Comparison of ENCODE assay signal across 2 cellular contexts in the genomic region with DNA sequence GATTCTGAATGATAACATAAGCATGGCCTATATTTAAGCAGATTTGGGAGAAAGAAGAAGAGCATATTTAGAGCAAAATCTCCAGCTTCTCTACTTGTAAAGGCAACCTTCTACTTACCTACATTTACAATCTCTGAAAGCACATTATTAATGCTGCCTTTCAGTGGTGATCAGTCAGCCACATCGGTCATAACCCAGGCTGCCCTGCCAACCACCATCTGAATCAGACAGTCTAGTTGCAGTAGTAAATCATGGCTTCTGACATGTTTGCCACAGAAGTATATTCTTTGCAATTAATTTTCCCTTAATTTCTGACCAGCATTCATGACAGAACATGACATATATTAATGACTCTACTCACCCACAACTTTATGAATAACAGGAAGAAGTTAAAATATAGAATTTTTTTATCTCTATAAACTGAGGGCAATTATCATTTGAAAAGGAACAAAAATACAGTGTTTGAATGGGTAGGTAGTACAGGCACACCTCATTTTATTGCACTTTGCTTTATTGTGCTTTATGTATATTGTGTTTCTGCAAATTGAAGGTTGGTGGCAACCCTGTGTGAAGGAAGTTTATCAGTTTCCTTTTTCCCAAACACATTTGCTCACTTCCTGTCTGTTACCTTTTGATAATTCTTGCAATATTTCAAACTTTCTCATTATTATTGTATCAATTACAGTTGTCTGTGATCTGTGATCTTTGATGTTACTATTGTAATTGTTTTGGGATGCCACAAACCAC.
TF ChIP-seq lines count a peak whose summit lies in the region.

No MANE protein-coding gene starts in this region.

TF ChIP-seq in endothelial cell of umbilical vein, 7 proteins besides CTCF, POLR2A, EP300 and RAD21 (continued from another document):
- TF ChIP-seq, protein P1, sequence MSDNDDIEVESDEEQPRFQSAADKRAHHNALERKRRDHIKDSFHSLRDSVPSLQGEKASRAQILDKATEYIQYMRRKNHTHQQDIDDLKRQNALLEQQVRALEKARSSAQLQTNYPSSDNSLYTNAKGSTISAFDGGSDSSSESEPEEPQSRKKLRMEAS (IDR thresholded peaks at IDR 0.05; ENCODE audit: insufficient read depth, insufficient read length), result no peak

TF ChIP-seq in SK-N-SH, 30 proteins besides CTCF, POLR2A, EP300 and RAD21 (continued from another document):
- TF ChIP-seq, protein P2, sequence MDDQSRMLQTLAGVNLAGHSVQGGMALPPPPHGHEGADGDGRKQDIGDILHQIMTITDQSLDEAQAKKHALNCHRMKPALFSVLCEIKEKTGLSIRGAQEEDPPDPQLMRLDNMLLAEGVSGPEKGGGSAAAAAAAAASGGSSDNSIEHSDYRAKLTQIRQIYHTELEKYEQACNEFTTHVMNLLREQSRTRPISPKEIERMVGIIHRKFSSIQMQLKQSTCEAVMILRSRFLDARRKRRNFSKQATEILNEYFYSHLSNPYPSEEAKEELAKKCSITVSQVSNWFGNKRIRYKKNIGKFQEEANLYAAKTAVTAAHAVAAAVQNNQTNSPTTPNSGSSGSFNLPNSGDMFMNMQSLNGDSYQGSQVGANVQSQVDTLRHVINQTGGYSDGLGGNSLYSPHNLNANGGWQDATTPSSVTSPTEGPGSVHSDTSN (IDR thresholded peaks at IDR 0.05), result no peak
- TF ChIP-seq SMC3 (IDR thresholded peaks at IDR 0.05; ENCODE audit: low read depth, low read length) (no peak), NRF1 (IDR thresholded peaks at IDR 0.05; ENCODE audit: low read depth, low read length) (no peak), MXI1 (IDR thresholded peaks at IDR 0.05; ENCODE audit: low read depth, low read length) (no peak), TAF1 (IDR thresholded peaks at IDR 0.05; ENCODE audit: borderline replicate concordance, low read depth, low read length) (no peak), JUND (IDR thresholded peaks at IDR 0.05) (no peak), ELF1 (IDR thresholded peaks at IDR 0.05) (no peak), GATA2 (CRISPR knock-in tag; IDR thresholded peaks at IDR 0.05) (no peak), RCOR1 (IDR thresholded peaks at IDR 0.05; ENCODE audit: low read length) (no peak)
- TF ChIP-seq, protein P3, sequence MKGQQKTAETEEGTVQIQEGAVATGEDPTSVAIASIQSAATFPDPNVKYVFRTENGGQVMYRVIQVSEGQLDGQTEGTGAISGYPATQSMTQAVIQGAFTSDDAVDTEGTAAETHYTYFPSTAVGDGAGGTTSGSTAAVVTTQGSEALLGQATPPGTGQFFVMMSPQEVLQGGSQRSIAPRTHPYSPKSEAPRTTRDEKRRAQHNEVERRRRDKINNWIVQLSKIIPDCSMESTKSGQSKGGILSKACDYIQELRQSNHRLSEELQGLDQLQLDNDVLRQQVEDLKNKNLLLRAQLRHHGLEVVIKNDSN (IDR thresholded peaks at IDR 0.05; ENCODE audit: borderline replicate concordance, low read depth), result no peak
